In genomic region chr5:80959768-80960442, GRCh38 we compare ENCODE assay signal across 8 cellular contexts. TPM values are rescaled to one million over a fixed set of nuclear protein-coding genes. Genes with fewer than 3 reads are reported as not detected.
DNase-seq lines count a peak whose midpoint lies in the region; ATAC-seq and TF ChIP-seq lines count a peak whose summit lies in the region.

Gene RASGRF2, plus strand, starts transcription at chr5:80960363. Its CDS starts 376 bp downstream, at chr5:80960739.

- H3K9me3 ChIP-seq in fibroblast of lung (ENCODE audit: control insufficient read depth, insufficient read depth, low read depth, low read length) (no peaks in the 10 kb centered on the region), subcutaneous abdominal adipose tissue (ENCODE audit: control insufficient read depth in 5 of 5, low read length in 5 of 5) (no peaks in the 10 kb centered on the region)

- peak; percentile 35 to 62 for ATAC-seq in natural killer cell treated with Interleukin-12 subunit alpha and Interleukin-12 subunit beta and Interleukin-15 and Interleukin-18, amount 100 ng/mL, for 72 hours
- ATAC-seq in HG03039 (IDR thresholded peaks at IDR 0.05; ENCODE audit: unreplicated experiment), result no peak

- H2AFZ ChIP-seq in fibroblast of lung (ENCODE audit: low read length), result peak within 1 kb of the TSS; percentile 87

- H3K4me3 ChIP-seq in fibroblast of lung (replicated peaks in 1 of 4; ENCODE audit: control extremely low read depth in 1 of 4, insufficient read depth in 1 of 4, low read depth in 3 of 4, low read length in 4 of 4) (peak within 1 kb of the TSS; percentile 61 to 76 (median 70)), subcutaneous abdominal adipose tissue (ENCODE audit: low read depth in 1 of 5, low read length in 5 of 5) (peak within 1 kb of the TSS; percentile 72 to 91 (median 84))

- peaks cover 10% of the 10 kb centered on the region for H3K4me1 ChIP-seq in fibroblast of lung (ENCODE audit: control insufficient read depth, extremely low read depth, insufficient read depth, low read length)
- H3K4me1 ChIP-seq in subcutaneous abdominal adipose tissue (ENCODE audit: control insufficient read depth in 5 of 5, insufficient read depth in 5 of 5, low read length in 5 of 5), result peaks cover 6 to 20% (median 17%) of the 10 kb centered on the region in 5 donors

- H3K4me1 Mint-ChIP-seq in natural killer cell treated with Interleukin-12 subunit alpha and Interleukin-12 subunit beta and Interleukin-15 and Interleukin-18, amount 100 ng/mL, for 72 hours (ENCODE audit: low read depth in 2 of 2), result peaks cover 22 to 45% of the 10 kb centered on the region in 2 donors

- H3K4me3 Mint-ChIP-seq in natural killer cell treated with Interleukin-12 subunit alpha and Interleukin-12 subunit beta and Interleukin-15 and Interleukin-18, amount 100 ng/mL, for 72 hours, result peak within 1 kb of the TSS; percentile 96

- peaks cover 25% of the 10 kb centered on the region for H3K79me2 ChIP-seq in fibroblast of lung (ENCODE audit: control insufficient read depth, insufficient read depth, low read length)

- peak within 1 kb of the TSS; percentile 50 for H3K27ac ChIP-seq in fibroblast of lung (ENCODE audit: insufficient read depth, low read length)
- H3K27ac ChIP-seq in subcutaneous abdominal adipose tissue (ENCODE audit: low read depth, low read length), result peak within 1 kb of the TSS; percentile 76

- no peak for TF ChIP-seq CTCF in fibroblast of lung (conservative IDR thresholded peaks at IDR 0.05 in 1 of 2, IDR thresholded peaks at IDR 0.05 in 1 of 2; ENCODE audit: low read depth in 1 of 2, low read length in 2 of 2)

- H3K27ac Mint-ChIP-seq in natural killer cell treated with Interleukin-12 subunit alpha and Interleukin-12 subunit beta and Interleukin-15 and Interleukin-18, amount 100 ng/mL, for 72 hours, result peak within 1 kb of the TSS; percentile 14 to 55

- peak within 1 kb of the TSS; percentile 91 for H3K4me2 ChIP-seq in fibroblast of lung (ENCODE audit: extremely low read depth, insufficient read depth, low read length)

- H3K27me3 ChIP-seq in fibroblast of lung (ENCODE audit: control insufficient read depth, insufficient read depth, low read length) (no peaks in the 10 kb centered on the region), subcutaneous abdominal adipose tissue (ENCODE audit: control insufficient read depth in 5 of 5, insufficient read depth in 4 of 5, low read length in 5 of 5) (peaks cover 0 to 6% (median 0%) of the 10 kb centered on the region in 5 donors)

- H3K9ac ChIP-seq in fibroblast of lung (ENCODE audit: insufficient read depth, low read length) (peak within 1 kb of the TSS; percentile 48), subcutaneous abdominal adipose tissue (ENCODE audit: low read length in 5 of 5) (peak within 1 kb of the TSS; percentile 23 to 77 (median 63))

- H4K20me1 ChIP-seq in fibroblast of lung (ENCODE audit: control insufficient read depth, extremely low read depth, insufficient read depth, low read length), result no peaks in the 10 kb centered on the region

- H3K36me3 ChIP-seq in fibroblast of lung (ENCODE audit: control insufficient read depth, insufficient read depth, low read length) (no peaks in the 10 kb centered on the region), subcutaneous abdominal adipose tissue (ENCODE audit: control insufficient read depth in 5 of 5, insufficient read depth in 5 of 5, low read length in 5 of 5) (no peaks in the 10 kb centered on the region)

- peaks cover 14 to 43% of the 10 kb centered on the region in 2 donors for H3K27me3 Mint-ChIP-seq in natural killer cell treated with Interleukin-12 subunit alpha and Interleukin-12 subunit beta and Interleukin-15 and Interleukin-18, amount 100 ng/mL, for 72 hours

- DNase-seq in AG20443 (ENCODE audit: low spot score), result peak; percentile 50
- peak; percentile 21 for DNase-seq in NCI-H226
- DNase-seq in activated T-helper 1 cell treated with anti-CD3 and anti-CD28 coated beads, Interleukin-2, amount 50 U/mL, for 16 hours (ENCODE audit: low read depth in 1 of 2, low spot score in 1 of 2), result peak; percentile 15 to 21
- DNase-seq in fibroblast of lung (ENCODE audit: low read depth in 2 of 2), result peak; percentile 54 to 59
- DNase-seq in natural killer cell treated with Interleukin-12 subunit alpha and Interleukin-12 subunit beta and Interleukin-15 and Interleukin-18, amount 100 ng/mL, for 72 hours (ENCODE audit: low spot score), result no peak
- DNase-seq in NCI-H446 treated with DMSO at 0.1 percent for 48 hours (lab: John Stamatoyannopoulos, UW), result no peak

- no peaks in the 10 kb centered on the region for H3K9me3 Mint-ChIP-seq in natural killer cell treated with Interleukin-12 subunit alpha and Interleukin-12 subunit beta and Interleukin-15 and Interleukin-18, amount 100 ng/mL, for 72 hours

- H3K36me3 Mint-ChIP-seq in natural killer cell treated with Interleukin-12 subunit alpha and Interleukin-12 subunit beta and Interleukin-15 and Interleukin-18, amount 100 ng/mL, for 72 hours, result peaks cover 12% of the 10 kb centered on the region

RNA-seq across cellular contexts. Expression of gene RASGRF2, which starts in this region (rescaled TPM):
- 12.1 and 19.5 TPM in 2 replicates for total RNA-seq in fibroblast of lung
- 3.5 and 17.1 TPM in 2 replicates for polyA plus RNA-seq in fibroblast of lung
- 2.3 and 10.4 TPM in 2 replicates for polyA plus RNA-seq in fibroblast of lung (2012)
- 2.6 and 17.9 TPM in 2 replicates for polyA minus RNA-seq in fibroblast of lung (ENCODE audit: low replicate concordance)
- 1 to 10 TPM; 2.3 to 6.7 TPM for total RNA-seq in natural killer cell treated with Interleukin-12 subunit alpha and Interleukin-12 subunit beta and Interleukin-15 and Interleukin-18, amount 100 ng/mL, for 72 hours

Comparison
In these comparisons a context has a peak if more than half of its experiments do, and no peak if none do; other contexts are left out.
1. DNase-seq: peak in AG20443 (single experiment), NCI-H226 (single experiment), activated T-helper 1 cell treated with anti-CD3 and anti-CD28 coated beads, Interleukin-2, amount 50 U/mL, for 16 hours (2 of 2) and fibroblast of lung (2 of 2); none in natural killer cell treated with Interleukin-12 subunit alpha and Interleukin-12 subunit beta and Interleukin-15 and Interleukin-18, amount 100 ng/mL, for 72 hours (single experiment) and NCI-H446 treated with DMSO at 0.1 percent for 48 hours (single experiment).